9 cellular contexts compared by ENCODE assay signal in the genomic region with DNA sequence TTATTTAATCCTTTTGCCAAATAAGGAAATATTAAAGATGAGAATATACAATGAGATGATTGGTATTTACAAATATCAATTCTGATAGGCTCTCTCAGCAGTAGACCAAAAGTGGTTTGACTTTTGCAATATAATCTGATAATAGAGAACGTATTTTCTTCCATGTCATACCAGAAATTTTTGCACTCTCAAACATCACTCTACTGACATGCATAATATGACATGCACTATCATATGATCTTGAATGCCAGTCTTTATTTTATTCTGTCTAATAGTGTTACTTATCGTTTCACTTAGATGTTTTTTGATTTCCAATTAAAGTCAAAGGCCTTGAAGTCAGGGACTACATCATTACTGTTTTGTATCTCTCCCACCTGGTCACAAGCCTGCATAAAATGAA.
"Had no signal": no experiment of that assay in that cellular context is flagged by ENCODE, and none has a peak within 500 bp of the region (broad histone marks: within the 10 kb centered on the region; RNA-seq: fewer than 3 reads in every experiment).

No MANE protein-coding gene starts in this region.

- H3K27ac ChIP-seq: GM23248 had no signal

- DNase-seq: GM23248, GOT3, H7, H9, HCEC 1CT, HFFc6 had no signal

- H3K4me3 Mint-ChIP-seq: GM23338, H9, HFFc6 had no signal

- ATAC-seq: GM23338, HCT116 had no signal

- H3K27ac Mint-ChIP-seq: GM23338, H9, HFFc6 had no signal

- H3K9me3 ChIP-seq: HAP-1 had no signal

- H3K9me3 Mint-ChIP-seq: GM23338, H9 had no signal

- H3K4me1 ChIP-seq: HAP-1 had no signal

- H3K36me3 ChIP-seq: HAP-1 had no signal

- H3K4me3 ChIP-seq: GM23248, GM23338, HAP-1 had no signal

- H3K4me2 ChIP-seq: GM23338 had no signal

- H2AFZ ChIP-seq: GM23248, GM23338 had no signal

- H3K9ac ChIP-seq: GM23248 had no signal
